8 cellular contexts compared by ENCODE assay signal in the genomic region with DNA sequence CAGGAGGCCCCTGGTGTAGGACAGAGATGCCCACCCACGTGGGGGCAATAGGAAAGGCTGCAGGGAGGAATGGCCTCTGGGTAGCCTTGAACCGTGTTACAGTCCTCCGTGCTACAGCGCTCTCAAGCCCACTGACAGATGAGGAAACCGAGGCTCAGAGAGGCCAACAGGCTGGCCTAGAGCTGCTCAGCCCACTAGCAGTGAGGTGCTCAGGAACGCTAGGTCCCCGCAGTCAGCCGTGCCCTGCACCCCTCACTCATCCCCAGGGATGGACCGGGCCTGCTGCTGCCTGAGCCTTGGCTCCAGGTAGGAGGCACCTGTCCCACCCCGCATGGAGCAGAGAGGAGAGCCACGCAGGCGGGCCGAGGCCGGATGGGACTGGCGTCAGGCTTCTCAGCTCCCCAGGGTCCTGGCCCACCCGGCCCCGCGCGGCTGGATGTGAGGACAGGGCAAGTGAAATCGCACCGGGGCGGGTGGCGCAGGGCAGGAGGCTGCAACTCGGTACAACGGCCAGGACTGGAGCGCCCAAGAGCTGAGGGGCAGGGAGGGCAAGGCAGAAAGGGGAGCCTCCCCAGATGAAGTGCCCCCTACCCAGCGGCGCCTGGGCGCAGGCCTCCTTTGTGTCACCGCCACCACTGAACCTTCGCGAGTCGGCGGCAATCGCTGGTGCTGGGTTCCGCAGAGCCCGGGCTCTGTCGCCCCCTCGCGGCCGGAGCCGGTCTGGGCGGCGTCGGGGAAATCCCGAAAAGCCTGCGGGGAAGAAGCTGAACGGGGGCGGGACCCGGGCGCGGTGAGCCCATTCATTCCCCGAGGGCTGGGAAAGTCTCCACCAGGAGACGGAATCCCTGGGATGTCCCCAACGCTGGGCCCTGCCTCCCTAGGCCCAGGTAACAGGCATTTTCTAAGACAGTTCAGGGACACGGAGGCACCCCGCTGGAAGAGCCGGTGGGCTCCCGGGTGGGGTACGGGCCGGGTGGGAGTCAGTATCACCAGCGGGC. TPM values are rescaled to one million over a fixed set of nuclear protein-coding genes. Genes with fewer than 3 reads are reported as not detected.
DNase-seq lines count a peak whose midpoint lies in the region; ATAC-seq and TF ChIP-seq lines count a peak whose summit lies in the region.

No MANE protein-coding gene starts in this region.

- no peaks in the 10 kb centered on the region for H3K36me3 ChIP-seq in suprapubic skin

- 31% methylated on average over 27 of the region's 62 CpGs for WGBS in suprapubic skin

- ATAC-seq in GM21526 (IDR thresholded peaks at IDR 0.05; ENCODE audit: low FRiP score, unreplicated experiment) = no peak

- no peaks in the 10 kb centered on the region for H3K4me1 Mint-ChIP-seq in activated T-helper 1 cell treated with anti-CD3 and anti-CD28 coated beads, Interleukin-12 subunit alpha, Interleukin-12 subunit beta, Interleukin-2, Interleukin-4 antibody, amounts not matched to agents 30 ng/mL and 10 ng/mL and 1 ng/mL, durations not matched to agents 14 hours and 24 hours and 36 hours (ENCODE audit: low read depth)

- H3K27me3 Mint-ChIP-seq in activated T-helper 1 cell treated with anti-CD3 and anti-CD28 coated beads, Interleukin-12 subunit alpha, Interleukin-12 subunit beta, Interleukin-2, Interleukin-4 antibody, amounts not matched to agents 30 ng/mL and 10 ng/mL and 1 ng/mL, durations not matched to agents 14 hours and 24 hours and 36 hours (ENCODE audit: insufficient read depth) = peaks cover 8% of the 10 kb centered on the region

- no peak overlapping the region for H3K27ac Mint-ChIP-seq in activated T-helper 1 cell treated with anti-CD3 and anti-CD28 coated beads, Interleukin-12 subunit alpha, Interleukin-12 subunit beta, Interleukin-2, Interleukin-4 antibody, amounts not matched to agents 30 ng/mL and 10 ng/mL and 1 ng/mL, durations not matched to agents 14 hours and 24 hours and 36 hours

- H3K36me3 Mint-ChIP-seq in activated T-helper 1 cell treated with anti-CD3 and anti-CD28 coated beads, Interleukin-12 subunit alpha, Interleukin-12 subunit beta, Interleukin-2, Interleukin-4 antibody, amounts not matched to agents 30 ng/mL and 10 ng/mL and 1 ng/mL, durations not matched to agents 14 hours and 24 hours and 36 hours (ENCODE audit: low read depth) = no peaks in the 10 kb centered on the region

- no peaks in the 10 kb centered on the region for H3K9me3 ChIP-seq in suprapubic skin

- H3K4me3 ChIP-seq in fibroblast of pulmonary artery (replicated peaks; ENCODE audit: low read depth, low read length) (peak overlapping the region; percentile 5), suprapubic skin (no peak overlapping the region)

- H3K4me1 ChIP-seq in suprapubic skin = peaks cover 25% of the 10 kb centered on the region

- no peak overlapping the region for H3K27ac ChIP-seq in suprapubic skin

- intact Hi-C loops in activated T-helper 1 cell treated with anti-CD3 and anti-CD28 coated beads, Interleukin-12 subunit alpha, Interleukin-12 subunit beta, Interleukin-2, Interleukin-4 antibody, amounts not matched to agents 30 ng/mL and 10 ng/mL and 1 ng/mL, durations not matched to agents 14 hours and 24 hours and 36 hours (cut with micrococcal nuclease) = loop anchor here (1.0 to 5.0 kb wide), 3 partner anchors 81 to 457 kb away; no protein-coding TSS in a partner anchor

- no peaks in the 10 kb centered on the region for H3K9me3 Mint-ChIP-seq in activated T-helper 1 cell treated with anti-CD3 and anti-CD28 coated beads, Interleukin-12 subunit alpha, Interleukin-12 subunit beta, Interleukin-2, Interleukin-4 antibody, amounts not matched to agents 30 ng/mL and 10 ng/mL and 1 ng/mL, durations not matched to agents 14 hours and 24 hours and 36 hours

- no peaks in the 10 kb centered on the region for H3K27me3 ChIP-seq in suprapubic skin

- in situ Hi-C loops in KBM-7 (cut with MboI; ENCODE audit: low pct_unique_long_range_greater_than_20kb, low sequenced_read_pairs) = no loop called here

- TF ChIP-seq CTCF in fibroblast of pulmonary artery (IDR thresholded peaks at IDR 0.05; ENCODE audit: low read length, missing control alignments) (peak; percentile 79), suprapubic skin (IDR thresholded peaks at IDR 0.05) (peak; percentile 90 to 98)

- TF ChIP-seq POLR2A in suprapubic skin (IDR thresholded peaks at IDR 0.05) = no peak

- peak; percentile 26 for DNase-seq in GF-D8 (lab: John Stamatoyannopoulos, UW)
- DNase-seq in KBM-7 = peak; percentile 86
- DNase-seq in RKO (ENCODE audit: low spot score) = peak; percentile 77
- peak; percentile 82 for DNase-seq in activated T-helper 1 cell treated with anti-CD3 and anti-CD28 coated beads, Interleukin-12 subunit alpha, Interleukin-12 subunit beta, Interleukin-2, Interleukin-4 antibody, amounts not matched to agents 30 ng/mL and 10 ng/mL and 1 ng/mL, durations not matched to agents 14 hours and 24 hours and 36 hours (ENCODE audit: low spot score)
- DNase-seq in fibroblast of pulmonary artery (ENCODE audit: low read depth) = peak; percentile 65
- DNase-seq in occipital lobe (lab: John Stamatoyannopoulos, UW) = peak; percentile 52
- peak; percentile 87 to 90 for DNase-seq in suprapubic skin (ENCODE audit: low spot score in 2 of 2)

- no peak overlapping the region for H3K4me3 Mint-ChIP-seq in activated T-helper 1 cell treated with anti-CD3 and anti-CD28 coated beads, Interleukin-12 subunit alpha, Interleukin-12 subunit beta, Interleukin-2, Interleukin-4 antibody, amounts not matched to agents 30 ng/mL and 10 ng/mL and 1 ng/mL, durations not matched to agents 14 hours and 24 hours and 36 hours

- TF ChIP-seq EP300 in suprapubic skin (IDR thresholded peaks at IDR 0.05) = no peak

RNA-seq across cellular contexts. Expression of a gene that starts 8.4 kb away (rescaled TPM):
- 8.3 and 8.4 TPM in 2 replicates for total RNA-seq in activated T-helper 1 cell treated with anti-CD3 and anti-CD28 coated beads, Interleukin-12 subunit alpha, Interleukin-12 subunit beta, Interleukin-2, Interleukin-4 antibody, amounts not matched to agents 30 ng/mL and 10 ng/mL and 1 ng/mL, durations not matched to agents 14 hours and 24 hours and 36 hours
- total RNA-seq in occipital lobe (8.4 TPM), suprapubic skin (10 to 100 TPM in 2 of 4 donors, 1 to 10 TPM in 2; 3.2 to 12.5 (median 8.7) TPM)

RNA-seq across cellular contexts. Expression of a gene that starts 10.5 kb away (rescaled TPM):
- total RNA-seq in activated T-helper 1 cell treated with anti-CD3 and anti-CD28 coated beads, Interleukin-12 subunit alpha, Interleukin-12 subunit beta, Interleukin-2, Interleukin-4 antibody, amounts not matched to agents 30 ng/mL and 10 ng/mL and 1 ng/mL, durations not matched to agents 14 hours and 24 hours and 36 hours = 13.8 and 18.8 TPM in 2 replicates
- total RNA-seq in occipital lobe = 0.62 TPM
- under 1 TPM in 3 of 4 donors, not detected in 1; 0.34 to 0.94 (median 0.56) TPM for total RNA-seq in suprapubic skin

RNA-seq across cellular contexts. Expression of a gene that starts 44.9 kb away (rescaled TPM):
- 1,136 and 1,212 TPM in 2 replicates for total RNA-seq in activated T-helper 1 cell treated with anti-CD3 and anti-CD28 coated beads, Interleukin-12 subunit alpha, Interleukin-12 subunit beta, Interleukin-2, Interleukin-4 antibody, amounts not matched to agents 30 ng/mL and 10 ng/mL and 1 ng/mL, durations not matched to agents 14 hours and 24 hours and 36 hours
- total RNA-seq in occipital lobe (85.2 TPM), suprapubic skin (100 to 1,000 TPM; 261 to 363 (median 313) TPM)

Comparison
In these comparisons a context has a peak if more than half of its experiments do, and no peak if none do; other contexts are left out.
1. DNase-seq: peak in every context shown above with its lines; median percentile 88 in suprapubic skin; 86 in KBM-7; 82 in activated T-helper 1 cell treated with anti-CD3 and anti-CD28 coated beads, Interleukin-12 subunit alpha, Interleukin-12 subunit beta, Interleukin-2, Interleukin-4 antibody, amounts not matched to agents 30 ng/mL and 10 ng/mL and 1 ng/mL, durations not matched to agents 14 hours and 24 hours and 36 hours; 77 in RKO; 65 in fibroblast of pulmonary artery; 52 in occipital lobe; 26 in GF-D8.